In genomic region chr7:37112882-37113281, GRCh38 we compare ENCODE assay signal across 22 cellular contexts.
DNase-seq lines count a peak whose midpoint lies in the region; ATAC-seq, FAIRE-seq and TF ChIP-seq lines count a peak whose summit lies in the region.
"Had no signal": no experiment of that assay in that cellular context is flagged by ENCODE, and none has a peak within 500 bp of the region (broad histone marks: within the 10 kb centered on the region; RNA-seq: fewer than 3 reads in every experiment).

No MANE protein-coding gene starts in this region.

- no TSS peak for BruUV-seq in K562 (replicated peaks; lab: Mats Ljungman, UMichigan)
- no TSS peak for BruUV-seq in PC-3 (replicated peaks; lab: Mats Ljungman, UMichigan)

- WGBS in K562 (ENCODE audit: insufficient coverage, low coverage, missing lambda C conversion rate), result 4% methylated on average over 3 of the region's 3 CpGs

- H3K4me3 ChIP-seq in K562 (no peak overlapping the region), vagina (no peak overlapping the region), PC-3 (ENCODE audit: low read length) (no peak overlapping the region)
- H3K4me3 ChIP-seq: BLaER1, Peyer's patch had no signal

- peaks cover 69% of the 10 kb centered on the region for H3K4me1 Mint-ChIP-seq in activated CD4-positive, alpha-beta T cell treated with anti-CD3 and anti-CD28 coated beads for 36 hours
- H3K4me1 Mint-ChIP-seq in natural killer cell treated with Interleukin-12 subunit alpha and Interleukin-12 subunit beta and Interleukin-15 and Interleukin-18, amount 100 ng/mL, for 72 hours (ENCODE audit: low read depth in 2 of 2), result peaks cover 42 to 54% of the 10 kb centered on the region in 2 donors

- TF ChIP-seq CTCF in K562 (IDR thresholded peaks at IDR 0.05 in 2 of 3, conservative IDR thresholded peaks at IDR 0.05 in 1 of 3; ENCODE audit: insufficient read depth in 2 of 3, low read depth in 1 of 3, low read length in 3 of 3) (no peak), vagina (IDR thresholded peaks at IDR 0.05) (no peak), PC-3 (conservative IDR thresholded peaks at IDR 0.05; ENCODE audit: low read depth, low read length) (no peak)

- H3K9ac ChIP-seq in K562 (ENCODE audit: insufficient read depth in 1 of 2, low read depth in 2 of 2, low read length in 2 of 2), result no peak overlapping the region
- no peak overlapping the region for H3K9ac ChIP-seq in PC-3 (ENCODE audit: low read length)
- H3K9ac ChIP-seq: BLaER1 had no signal

- POLR2A ChIA-PET in activated CD4-positive, alpha-beta T cell treated with anti-CD3 and anti-CD28 coated beads for 36 hours (lab: Charles Lee), result no interaction called here
- POLR2A ChIA-PET in K562 (lab: Yijun Ruan, JAX) (no interaction called here), PC-3 (lab: Charles Lee; ENCODE audit: unreplicated experiment) (no interaction called here)

- H3K9me2 ChIP-seq in PC-3 (replicated peaks; ENCODE audit: low read length), result no peaks in the 10 kb centered on the region

- TF ChIP-seq POLR2A in K562 (conservative IDR thresholded peaks at IDR 0.05) (no peak), vagina (IDR thresholded peaks at IDR 0.05) (no peak)

- H3K27me3 ChIP-seq in K562 (ENCODE audit: control insufficient read depth in 2 of 2, insufficient read depth in 2 of 2, low read length in 2 of 2) (no peaks in the 10 kb centered on the region), vagina (no peaks in the 10 kb centered on the region), PC-3 (ENCODE audit: low read length) (no peaks in the 10 kb centered on the region)
- H3K27me3 ChIP-seq: BLaER1, Peyer's patch had no signal

- H3K4me3 Mint-ChIP-seq in activated CD4-positive, alpha-beta T cell treated with anti-CD3 and anti-CD28 coated beads for 36 hours, result no peak overlapping the region
- H3K4me3 Mint-ChIP-seq in natural killer cell treated with Interleukin-12 subunit alpha and Interleukin-12 subunit beta and Interleukin-15 and Interleukin-18, amount 100 ng/mL, for 72 hours, result peak overlapping the region; percentile 18
- H3K4me3 Mint-ChIP-seq: CD8-positive, alpha-beta memory T cell had no signal

- H3F3A ChIP-seq in PC-3 (ENCODE audit: low read length, unreplicated experiment), result no peaks in the 10 kb centered on the region

- no peaks in the 10 kb centered on the region for H3K9me3 Mint-ChIP-seq in activated CD4-positive, alpha-beta T cell treated with anti-CD3 and anti-CD28 coated beads for 36 hours (ENCODE audit: low read depth)
- peaks cover 6% of the 10 kb centered on the region for H3K9me3 Mint-ChIP-seq in natural killer cell treated with Interleukin-12 subunit alpha and Interleukin-12 subunit beta and Interleukin-15 and Interleukin-18, amount 100 ng/mL, for 72 hours
- H3K9me3 Mint-ChIP-seq: CD8-positive, alpha-beta memory T cell had no signal

- FAIRE-seq in K562 (lab: Jason Lieb, UNC), result no peak
- FAIRE-seq: GM12891, GM18507, H1 had no signal

- H3K27ac ChIP-seq in K562 (ENCODE audit: extremely low read depth, low read depth, low read length), result no peak overlapping the region
- no peak overlapping the region for H3K27ac ChIP-seq in vagina
- no peak overlapping the region for H3K27ac ChIP-seq in PC-3 (ENCODE audit: low read length)
- H3K27ac ChIP-seq: 22Rv1, BLaER1, Peyer's patch had no signal

- H3K27me3 Mint-ChIP-seq in activated CD4-positive, alpha-beta T cell treated with anti-CD3 and anti-CD28 coated beads for 36 hours, result no peaks in the 10 kb centered on the region
- no peaks in the 10 kb centered on the region for H3K27me3 Mint-ChIP-seq in natural killer cell treated with Interleukin-12 subunit alpha and Interleukin-12 subunit beta and Interleukin-15 and Interleukin-18, amount 100 ng/mL, for 72 hours
- H3K27me3 Mint-ChIP-seq: CD8-positive, alpha-beta memory T cell had no signal

- H3K27ac Mint-ChIP-seq in activated CD4-positive, alpha-beta T cell treated with anti-CD3 and anti-CD28 coated beads for 36 hours, result peak overlapping the region; percentile 27
- H3K27ac Mint-ChIP-seq in natural killer cell treated with Interleukin-12 subunit alpha and Interleukin-12 subunit beta and Interleukin-15 and Interleukin-18, amount 100 ng/mL, for 72 hours, result peak overlapping the region; percentile 38 to 61

- H3K4me2 ChIP-seq in K562 (ENCODE audit: insufficient read depth, low read length) (no peak overlapping the region), PC-3 (ENCODE audit: low read length) (no peak overlapping the region)
- H3K4me2 ChIP-seq: BLaER1 had no signal

- ATAC-seq in activated CD4-positive, alpha-beta T cell treated with anti-CD3 and anti-CD28 coated beads for 36 hours, result no peak
- ATAC-seq in K562 (no peak), PC-3 (no peak)
- no peak for ATAC-seq in natural killer cell treated with Interleukin-12 subunit alpha and Interleukin-12 subunit beta and Interleukin-15 and Interleukin-18, amount 100 ng/mL, for 72 hours
- ATAC-seq: SK-N-SH treated with all-trans-retinoic acid at 6 μM for 48 hours had no signal

- intact Hi-C loops in activated CD4-positive, alpha-beta T cell treated with anti-CD3 and anti-CD28 coated beads for 36 hours (cut with DNase I, micrococcal nuclease), result no loop called here
- intact Hi-C loops in K562 (cut with micrococcal nuclease), result no loop called here
- intact Hi-C loops in vagina (cut with DNase I), result no loop called here
- intact Hi-C loops in PC-3 (cut with micrococcal nuclease), result no loop called here

- no peaks in the 10 kb centered on the region for H3K9me3 ChIP-seq in K562 (replicated peaks; ENCODE audit: control insufficient read depth, insufficient read depth, low read depth, low read length)
- H3K9me3 ChIP-seq in vagina, result no peaks in the 10 kb centered on the region
- no peaks in the 10 kb centered on the region for H3K9me3 ChIP-seq in PC-3 (ENCODE audit: low read length)
- H3K9me3 ChIP-seq: BLaER1, Peyer's patch had no signal

- no peaks in the 10 kb centered on the region for H3K9me1 ChIP-seq in K562 (ENCODE audit: control insufficient read depth, insufficient read depth, low read length)

- H3K36me3 ChIP-seq in K562 (ENCODE audit: control insufficient read depth, insufficient read depth, low read length) (no peaks in the 10 kb centered on the region), vagina (no peaks in the 10 kb centered on the region), PC-3 (ENCODE audit: low read depth, low read length) (no peaks in the 10 kb centered on the region)
- H3K36me3 ChIP-seq: Peyer's patch had no signal

- H2AFZ ChIP-seq in K562 (ENCODE audit: low read depth, low read length) (no peak overlapping the region), PC-3 (ENCODE audit: low read length) (no peak overlapping the region)

- no peak for DNase-seq in activated CD4-positive, alpha-beta T cell treated with anti-CD3 and anti-CD28 coated beads for 36 hours
- no peak for DNase-seq in activated CD4-positive, alpha-beta T cell treated with anti-CD3 and anti-CD28 coated beads, Interleukin-2, amount 50 U/mL, for 1 hour
- DNase-seq in M059J (ENCODE audit: low read depth) (peak; percentile 94), K562 (ENCODE audit: extremely low read depth in 1 of 4, low spot score in 3 of 4) (no peak), vagina (ENCODE audit: extremely low spot score in 2 of 2) (no peak), PC-3 (no peak)
- no peak for DNase-seq in natural killer cell treated with Interleukin-12 subunit alpha and Interleukin-12 subunit beta and Interleukin-15 and Interleukin-18, amount 100 ng/mL, for 72 hours (ENCODE audit: low spot score)
- no peak for DNase-seq in activated naive CD4-positive, alpha-beta T cell (lab: John Stamatoyannopoulos, UW)
- DNase-seq: CD8-positive, alpha-beta memory T cell; DND-41; GDM1; NCI-H1092 treated with DMSO at 0.1 percent for 48 hours; NCI-H510A treated with DMSO at 0.1 percent for 48 hours; NCI-H82; Peyer's patch; SHP77 treated with DMSO at 0.1 percent for 48 hours had no signal

- peaks cover 28% of the 10 kb centered on the region for H3K36me3 Mint-ChIP-seq in activated CD4-positive, alpha-beta T cell treated with anti-CD3 and anti-CD28 coated beads for 36 hours (ENCODE audit: low read depth)
- peaks cover 13% of the 10 kb centered on the region for H3K36me3 Mint-ChIP-seq in natural killer cell treated with Interleukin-12 subunit alpha and Interleukin-12 subunit beta and Interleukin-15 and Interleukin-18, amount 100 ng/mL, for 72 hours

- no peaks in the 10 kb centered on the region for H3K79me2 ChIP-seq in K562 (ENCODE audit: control insufficient read depth, insufficient read depth, low read length)
- H3K79me2 ChIP-seq in PC-3 (ENCODE audit: low read length), result no peaks in the 10 kb centered on the region

- no peak for TF ChIP-seq RAD21 in K562 (CRISPR knock-in tag; conservative IDR thresholded peaks at IDR 0.05 in 1 of 2, IDR thresholded peaks at IDR 0.05 in 1 of 2)

- in situ Hi-C loops in K562 (cut with MboI), result no loop called here

- CTCF ChIA-PET in activated CD4-positive, alpha-beta T cell treated with anti-CD3 and anti-CD28 coated beads for 36 hours (lab: Charles Lee), result no interaction called here
- CTCF ChIA-PET in K562 (lab: Yijun Ruan, JAX; ENCODE audit: low intra/inter-chr PET ratio), result no interaction called here
- CTCF ChIA-PET in PC-3 (lab: Charles Lee), result no interaction called here

- no peak for TF ChIP-seq EP300 in K562 (IDR thresholded peaks at IDR 0.05; ENCODE audit: low read length)

- H3K4me1 ChIP-seq in K562 (replicated peaks in 1 of 2; ENCODE audit: control insufficient read depth in 2 of 2, insufficient read depth in 2 of 2, low read length in 2 of 2) (no peaks in the 10 kb centered on the region), vagina (no peaks in the 10 kb centered on the region), PC-3 (ENCODE audit: insufficient read depth, low read length) (no peaks in the 10 kb centered on the region)

- no peaks in the 10 kb centered on the region; the same call in 1 of the 2 replicates for H4K20me1 ChIP-seq in K562 (replicated peaks; ENCODE audit: control insufficient read depth, insufficient read depth, low read length)
- no peaks in the 10 kb centered on the region for H4K20me1 ChIP-seq in PC-3 (ENCODE audit: low read length)

TF ChIP-seq in K562, 482 proteins besides CTCF, POLR2A, EP300 and RAD21:
- TF ChIP-seq TARDBP (IDR thresholded peaks at IDR 0.05) (no peak), FOSL1 (tag; conservative IDR thresholded peaks at IDR 0.05) (0 out of 2 replicates have a peak, but pooled peaks have one; percentile 32)
